9 cellular contexts compared by ENCODE assay signal in the genomic region with DNA sequence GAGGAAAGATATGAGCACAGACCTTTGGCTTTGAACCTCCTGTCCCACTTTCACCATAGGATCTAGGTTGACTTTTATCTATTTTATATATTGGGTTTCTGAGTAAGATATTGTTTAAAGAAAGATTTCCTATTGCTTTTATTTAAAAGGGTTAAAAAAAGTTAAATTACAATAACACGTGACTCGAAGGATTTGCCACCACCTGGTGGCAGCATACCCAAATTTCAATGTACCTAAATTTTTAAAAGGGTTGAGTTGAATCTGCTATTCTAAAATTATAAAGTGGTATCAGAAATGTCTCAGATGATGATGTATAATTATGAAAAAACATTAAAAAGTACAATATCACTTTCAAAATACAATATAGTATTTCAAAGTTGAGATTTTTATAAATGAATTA.
DNase-seq lines count a peak whose midpoint lies in the region; ATAC-seq, FAIRE-seq and TF ChIP-seq lines count a peak whose summit lies in the region.
"Had no signal": no experiment of that assay in that cellular context is flagged by ENCODE, and none has a peak within 500 bp of the region (broad histone marks: within the 10 kb centered on the region; RNA-seq: fewer than 3 reads in every experiment).

No MANE protein-coding gene starts in this region.

- H3K27ac Mint-ChIP-seq in activated CD4-positive, alpha-beta memory T cell treated with anti-CD3 and anti-CD28 coated beads, Interleukin-2, amount 10 ng/mL, durations not matched to agents 7 days and 5 days = no peak overlapping the region

- H3K4me1 Mint-ChIP-seq in activated T-cell treated with anti-CD3 and anti-CD28 coated beads, Interleukin-2, amount 50 U/mL, for 4 hours (ENCODE audit: low read depth) = no peaks in the 10 kb centered on the region
- H3K4me1 Mint-ChIP-seq in activated CD4-positive, alpha-beta memory T cell treated with anti-CD3 and anti-CD28 coated beads, Interleukin-2, amount 10 ng/mL, durations not matched to agents 7 days and 5 days = no peaks in the 10 kb centered on the region

- ATAC-seq in right lobe of liver = no peak
- no peak for ATAC-seq in activated T-cell treated with anti-CD3 and anti-CD28 coated beads, Interleukin-2, amount 50 U/mL, for 4 hours
- ATAC-seq: stimulated activated naive CD8-positive, alpha-beta T cell treated with anti-CD3 and anti-CD28 coated beads, Interleukin-15, Interleukin-2, amounts not matched to agents 100 U/mL and 50 U/mL, for 24 hours had no signal

- CTCF ChIA-PET in activated CD4-positive, alpha-beta memory T cell treated with anti-CD3 and anti-CD28 coated beads, Interleukin-2, amount 10 ng/mL, durations not matched to agents 7 days and 5 days (lab: Charles Lee) = interaction anchor here (1.6 kb wide), 1 partner anchor 145 kb away, joined by 3 read pairs; no protein-coding TSS in a partner anchor

- H3K9me3 Mint-ChIP-seq in activated T-cell treated with anti-CD3 and anti-CD28 coated beads, Interleukin-2, amount 50 U/mL, for 4 hours = no peaks in the 10 kb centered on the region
- H3K9me3 Mint-ChIP-seq in activated CD4-positive, alpha-beta memory T cell treated with anti-CD3 and anti-CD28 coated beads, Interleukin-2, amount 10 ng/mL, durations not matched to agents 7 days and 5 days = no peaks in the 10 kb centered on the region

- no peak overlapping the region for H3K4me3 Mint-ChIP-seq in activated T-cell treated with anti-CD3 and anti-CD28 coated beads, Interleukin-2, amount 50 U/mL, for 4 hours
- no peak overlapping the region for H3K4me3 Mint-ChIP-seq in activated CD4-positive, alpha-beta memory T cell treated with anti-CD3 and anti-CD28 coated beads, Interleukin-2, amount 10 ng/mL, durations not matched to agents 7 days and 5 days

- FAIRE-seq in D721Med (lab: Jason Lieb, UNC) = no peak

- TF ChIP-seq CTCF in D721Med (IDR thresholded peaks at IDR 0.05; ENCODE audit: insufficient read depth, missing control alignments) (peak; percentile 21), astrocyte of the spinal cord (IDR thresholded peaks at IDR 0.05; ENCODE audit: low read depth, low read length) (peak; percentile 55), right lobe of liver (IDR thresholded peaks at IDR 0.05) (peak in 3 of 4 donors; percentile 30 to 44 (median 32))

- TF ChIP-seq POLR2A in right lobe of liver (IDR thresholded peaks at IDR 0.05) = no peak

- no peaks in the 10 kb centered on the region for H3K9me3 ChIP-seq in right lobe of liver

- H3K4me3 ChIP-seq in astrocyte of the spinal cord (ENCODE audit: low read depth, low read length) = no peak overlapping the region
- H3K4me3 ChIP-seq in right lobe of liver = no peak overlapping the region
- no peak overlapping the region for H3K4me3 ChIP-seq in H7 (ENCODE audit: insufficient read depth, low read depth, low read length)

- H3K36me3 Mint-ChIP-seq in activated T-cell treated with anti-CD3 and anti-CD28 coated beads, Interleukin-2, amount 50 U/mL, for 4 hours (ENCODE audit: insufficient read depth) = no peaks in the 10 kb centered on the region
- no peaks in the 10 kb centered on the region for H3K36me3 Mint-ChIP-seq in activated CD4-positive, alpha-beta memory T cell treated with anti-CD3 and anti-CD28 coated beads, Interleukin-2, amount 10 ng/mL, durations not matched to agents 7 days and 5 days (ENCODE audit: low read depth)

- no peaks in the 10 kb centered on the region for H3K27me3 Mint-ChIP-seq in activated T-cell treated with anti-CD3 and anti-CD28 coated beads, Interleukin-2, amount 50 U/mL, for 4 hours (ENCODE audit: low read depth)
- no peaks in the 10 kb centered on the region for H3K27me3 Mint-ChIP-seq in activated CD4-positive, alpha-beta memory T cell treated with anti-CD3 and anti-CD28 coated beads, Interleukin-2, amount 10 ng/mL, durations not matched to agents 7 days and 5 days

- no peak overlapping the region for H3K27ac ChIP-seq in right lobe of liver

- intact Hi-C loops in right lobe of liver (cut with DNase I) = no loop called here

- H3K27me3 ChIP-seq in right lobe of liver (no peaks in the 10 kb centered on the region), H7 (ENCODE audit: control insufficient read depth, insufficient read depth, low read length) (no peaks in the 10 kb centered on the region)

- DNase-seq in D721Med (ENCODE audit: insufficient read length, low spot score) = no peak
- DNase-seq in HT1080 (ENCODE audit: low read depth) = peak; percentile 18
- DNase-seq in astrocyte of the spinal cord (ENCODE audit: low read depth, low spot score) = peak; percentile 57
- DNase-seq in right lobe of liver = no peak
- DNase-seq in H7 = no peak
- DNase-seq in activated T-cell treated with anti-CD3 and anti-CD28 coated beads, Interleukin-2, amount 50 U/mL, for 4 hours = no peak
- DNase-seq in activated CD4-positive, alpha-beta T cell treated with anti-CD3 and anti-CD28 coated beads for 48 hours = no peak
- DNase-seq in activated CD4-positive, alpha-beta memory T cell treated with anti-CD3 and anti-CD28 coated beads, Interleukin-2, amount 10 ng/mL, durations not matched to agents 7 days and 5 days = no peak
- DNase-seq: stimulated activated naive CD8-positive, alpha-beta T cell treated with anti-CD3 and anti-CD28 coated beads, Interleukin-15, Interleukin-2, amounts not matched to agents 100 U/mL and 50 U/mL, for 24 hours had no signal

- H3K36me3 ChIP-seq in right lobe of liver (no peaks in the 10 kb centered on the region), H7 (replicated peaks; ENCODE audit: control insufficient read depth, insufficient read depth, low read length) (no peaks in the 10 kb centered on the region)

- no peaks in the 10 kb centered on the region for H3K4me1 ChIP-seq in right lobe of liver

- POLR2A ChIA-PET in activated CD4-positive, alpha-beta memory T cell treated with anti-CD3 and anti-CD28 coated beads, Interleukin-2, amount 10 ng/mL, durations not matched to agents 7 days and 5 days (lab: Charles Lee) = no interaction called here

- WGBS in right lobe of liver (ENCODE audit: insufficient coverage, low coverage, low lambda C conversion rate, missing lambda C conversion rate) = 15% methylated on average over 2 of the region's 2 CpGs

- in situ Hi-C loops in astrocyte of the spinal cord (cut with HindIII; ENCODE audit: low sequenced_read_pairs) = no loop called here

Comparison
In these comparisons a context has a peak if more than half of its experiments do, and no peak if none do; other contexts are left out.
1. DNase-seq: peak in HT1080 (single experiment) and astrocyte of the spinal cord (single experiment); none in D721Med (single experiment), right lobe of liver (0 of 3), H7 (single experiment), activated T-cell treated with anti-CD3 and anti-CD28 coated beads, Interleukin-2, amount 50 U/mL, for 4 hours (single experiment), activated CD4-positive, alpha-beta T cell treated with anti-CD3 and anti-CD28 coated beads for 48 hours (single experiment) and activated CD4-positive, alpha-beta memory T cell treated with anti-CD3 and anti-CD28 coated beads, Interleukin-2, amount 10 ng/mL, durations not matched to agents 7 days and 5 days (single experiment).
2. Peak in every context shown above with its lines, with median percentiles within 50 percentile points of each other: CTCF ChIP-seq.